In the genomic region with DNA sequence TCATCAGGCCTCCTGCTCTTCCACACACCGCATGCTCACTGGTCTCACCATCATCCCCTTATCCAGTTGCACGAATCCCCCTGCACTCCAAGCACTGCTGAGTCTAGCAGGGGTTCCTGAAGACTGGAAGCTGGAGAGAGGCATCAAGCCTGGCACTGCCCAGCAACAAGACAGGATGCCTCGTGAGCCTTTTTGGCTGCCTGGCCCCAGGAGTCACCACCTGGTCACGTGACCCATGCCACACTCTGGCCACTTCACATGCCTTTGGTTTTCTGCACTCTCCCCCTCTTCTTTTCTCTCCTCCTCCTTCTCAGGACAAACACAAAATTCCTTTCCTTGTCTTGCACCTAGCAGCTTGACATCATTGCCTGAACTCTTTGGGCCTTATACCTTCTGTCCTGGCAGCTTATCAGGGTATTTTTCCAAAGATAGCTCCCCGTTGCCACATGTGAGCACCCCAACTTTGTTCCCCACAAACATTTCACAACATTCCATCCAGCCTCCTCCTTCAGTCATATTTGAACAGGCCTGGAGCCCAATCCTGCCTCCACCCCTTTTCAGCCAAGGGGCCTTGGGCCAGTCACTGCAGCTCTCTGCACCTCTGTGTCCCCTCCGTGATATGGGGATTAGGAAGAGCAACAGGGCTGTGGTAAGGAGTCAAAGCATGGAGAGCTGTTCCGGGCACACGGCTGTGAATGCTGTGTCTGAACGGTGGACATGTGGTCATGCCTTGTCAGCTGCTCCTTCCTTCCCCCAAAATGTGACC, we compare ENCODE assay signal across 17 cellular contexts. TPM values are rescaled to one million over a fixed set of nuclear protein-coding genes. Genes with fewer than 3 reads are reported as not detected.
DNase-seq lines count a peak whose midpoint lies in the region; ATAC-seq and TF ChIP-seq lines count a peak whose summit lies in the region.
"Had no signal": no experiment of that assay in that cellular context is flagged by ENCODE, and none has a peak within 500 bp of the region (broad histone marks: within the 10 kb centered on the region; RNA-seq: fewer than 3 reads in every experiment).

No MANE protein-coding gene starts in this region.

- H3K9me3 Mint-ChIP-seq in activated naive CD4-positive, alpha-beta T cell treated with anti-CD3 and anti-CD28 coated beads, Interleukin-2, amount 50 U/mL, for 24 hours: no peaks in the 10 kb centered on the region
- H3K9me3 Mint-ChIP-seq: activated CD4-positive, alpha-beta memory T cell treated with anti-CD3 and anti-CD28 coated beads for 36 hours; naive B cell had no signal

- TF ChIP-seq POLR2A in transverse colon (IDR thresholded peaks at IDR 0.05): no peak

- H3K27me3 Mint-ChIP-seq in activated naive CD4-positive, alpha-beta T cell treated with anti-CD3 and anti-CD28 coated beads, Interleukin-2, amount 50 U/mL, for 24 hours: no peaks in the 10 kb centered on the region
- H3K27me3 Mint-ChIP-seq in T-helper 17 cell: no peaks in the 10 kb centered on the region
- H3K27me3 Mint-ChIP-seq: activated CD4-positive, alpha-beta memory T cell treated with anti-CD3 and anti-CD28 coated beads for 36 hours; naive B cell had no signal

- TF ChIP-seq CTCF in transverse colon (IDR thresholded peaks at IDR 0.05): no peak

- H3K27ac Mint-ChIP-seq in activated naive CD4-positive, alpha-beta T cell treated with anti-CD3 and anti-CD28 coated beads, Interleukin-2, amount 50 U/mL, for 24 hours: peak overlapping the region; percentile 84
- peak overlapping the region; percentile 16 for H3K27ac Mint-ChIP-seq in T-helper 17 cell
- H3K27ac Mint-ChIP-seq: activated CD4-positive, alpha-beta memory T cell treated with anti-CD3 and anti-CD28 coated beads for 36 hours had no signal

- no peak overlapping the region for H3K4me3 ChIP-seq in transverse colon

- no peaks in the 10 kb centered on the region for H3K9me3 ChIP-seq in T-helper 17 cell (ENCODE audit: control insufficient read depth, low read length, poor library complexity, severe bottlenecking)
- no peaks in the 10 kb centered on the region for H3K9me3 ChIP-seq in transverse colon
- H3K9me3 ChIP-seq: SK-N-SH had no signal

- WGBS in transverse colon (ENCODE audit: low coverage in 1 of 2), 2 donors: 77 to 79% methylated on average over 3 to 9 of the region's 9 CpGs

- H3K36me3 Mint-ChIP-seq in activated naive CD4-positive, alpha-beta T cell treated with anti-CD3 and anti-CD28 coated beads, Interleukin-2, amount 50 U/mL, for 24 hours: no peaks in the 10 kb centered on the region
- H3K36me3 Mint-ChIP-seq in T-helper 17 cell (ENCODE audit: low read depth): no peaks in the 10 kb centered on the region
- H3K36me3 Mint-ChIP-seq: activated CD4-positive, alpha-beta memory T cell treated with anti-CD3 and anti-CD28 coated beads for 36 hours; naive B cell had no signal

- intact Hi-C loops in transverse colon (cut with DNase I; ENCODE audit: low total_unique reads): no loop called here

- no peak for TF ChIP-seq EP300 in transverse colon (IDR thresholded peaks at IDR 0.05; ENCODE audit: low read depth)

- no peaks in the 10 kb centered on the region for H3K36me3 ChIP-seq in transverse colon

- no peak for DNase-seq in activated naive CD4-positive, alpha-beta T cell treated with Interleukin-2 at 50 U/mL for 16 hours
- no peak for DNase-seq in T-helper 17 cell
- peak; percentile 80 for DNase-seq in kidney tubule cell (ENCODE audit: low spot score)
- no peak for DNase-seq in transverse colon
- DNase-seq in NCI-H1417 (lab: John Stamatoyannopoulos, UW): no peak
- DNase-seq: activated CD4-positive, alpha-beta memory T cell treated with anti-CD3 and anti-CD28 coated beads for 36 hours; effector memory CD4-positive, alpha-beta T cell; naive B cell; NCI-H2029 treated with DMSO at 0.1 percent for 48 hours; NCI-H526 treated with DMSO at 0.1 percent for 48 hours; OCI-M1; SK-N-SH; stimulated activated CD4-positive, alpha-beta T cell treated with anti-CD3 and anti-CD28 coated beads, Interleukin-15, amount 100 ng/mL, for 24 hours; stimulated activated naive CD8-positive, alpha-beta T cell treated with anti-CD3 and anti-CD28 coated beads, Interleukin-15, Interleukin-2, amounts not matched to agents 100 U/mL and 50 U/mL, for 24 hours had no signal

- no peaks in the 10 kb centered on the region for H3K27me3 ChIP-seq in transverse colon

- peak overlapping the region; percentile 63 to 75 (median 73) for H3K27ac ChIP-seq in transverse colon

- in situ Hi-C loops in transverse colon (cut with MboI; ENCODE audit: low pct_ligation_motif_present in 1 of 4, low pct_unique_long_range_greater_than_20kb in 1 of 4, low sequenced_read_pairs in 3 of 4): no loop called here

- H3K4me3 Mint-ChIP-seq in activated naive CD4-positive, alpha-beta T cell treated with anti-CD3 and anti-CD28 coated beads, Interleukin-2, amount 50 U/mL, for 24 hours: peak overlapping the region; percentile 43
- H3K4me3 Mint-ChIP-seq in T-helper 17 cell: peak overlapping the region; percentile 62
- H3K4me3 Mint-ChIP-seq: activated CD4-positive, alpha-beta memory T cell treated with anti-CD3 and anti-CD28 coated beads for 36 hours had no signal

- peaks cover 10 to 37% (median 26%) of the 10 kb centered on the region in 4 donors for H3K4me1 ChIP-seq in transverse colon

- ATAC-seq in T-helper 17 cell (no peak), HG03469 (IDR thresholded peaks at IDR 0.05; ENCODE audit: unreplicated experiment) (no peak), HG02678 (IDR thresholded peaks at IDR 0.05; ENCODE audit: unreplicated experiment) (no peak)
- ATAC-seq: stimulated activated naive CD8-positive, alpha-beta T cell treated with anti-CD3 and anti-CD28 coated beads, Interleukin-15, Interleukin-2, amounts not matched to agents 100 U/mL and 50 U/mL, for 24 hours had no signal

- H3K4me1 Mint-ChIP-seq in activated naive CD4-positive, alpha-beta T cell treated with anti-CD3 and anti-CD28 coated beads, Interleukin-2, amount 50 U/mL, for 24 hours: peaks cover 23% of the 10 kb centered on the region
- peaks cover 19% of the 10 kb centered on the region for H3K4me1 Mint-ChIP-seq in T-helper 17 cell

RNA-seq across cellular contexts. Expression of gene PACSIN2, which starts 2.8 kb away (rescaled TPM):
- 10 to 100 TPM; 36.8 to 61.3 TPM for total RNA-seq in T-helper 17 cell
- total RNA-seq in transverse colon: 100 to 1,000 TPM in 3 of 4 donors, 10 to 100 TPM in 1; 53.9 to 250 (median 198) TPM
